ENCODE assay signal across 1 cellular context in the genomic region with DNA sequence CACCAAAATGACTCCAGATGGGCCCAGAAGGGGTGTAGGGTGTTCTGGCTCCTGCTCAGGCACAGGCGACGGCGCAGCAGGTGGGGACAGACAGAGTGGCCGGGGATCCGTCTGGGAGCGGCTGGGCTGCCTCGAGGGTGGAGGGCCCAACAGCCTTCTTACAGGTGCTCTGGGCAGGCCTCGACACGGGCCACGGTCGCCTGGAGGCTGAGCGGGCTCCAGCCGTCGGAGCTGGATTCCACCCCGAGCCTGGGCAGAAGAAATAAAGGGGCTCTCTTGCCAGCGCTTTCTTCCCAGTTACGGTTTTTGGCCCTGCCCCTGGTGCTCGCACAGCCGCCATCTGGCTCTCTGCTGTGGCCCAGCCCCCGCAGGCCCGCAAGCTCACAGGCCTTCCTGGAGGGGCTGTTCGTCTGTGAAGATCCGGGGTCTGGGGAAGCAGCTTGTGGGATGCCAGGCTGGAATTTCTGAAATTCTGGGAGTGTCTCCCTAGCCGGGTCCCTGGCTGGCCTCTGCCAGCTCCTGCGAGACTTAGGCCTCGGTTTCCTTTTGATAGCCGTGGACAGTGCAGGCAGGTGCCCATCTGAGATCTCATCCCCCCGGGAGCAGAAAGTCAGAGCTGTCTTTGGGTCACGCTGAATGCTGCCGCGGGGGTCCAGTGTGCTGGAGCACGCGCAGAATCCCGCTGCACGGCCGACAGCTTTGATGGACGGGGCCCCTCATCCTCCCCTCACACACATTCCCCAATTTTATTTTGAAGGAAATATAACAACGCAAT.
TF ChIP-seq lines count a peak whose summit lies in the region.

No MANE protein-coding gene starts in this region.

TF ChIP-seq in K562, 482 proteins besides CTCF, POLR2A, EP300 and RAD21 (continued from another document):
- TF ChIP-seq ZFX (CRISPR knock-in tag; IDR thresholded peaks at IDR 0.05) (no peak), NRF1 (conservative IDR thresholded peaks at IDR 0.05 in 1 of 2, IDR thresholded peaks at IDR 0.05 in 1 of 2) (no peak)
